In genomic region chr15:55196011-55196410, GRCh38 we compare ENCODE assay signal across 9 cellular contexts. TPM values are rescaled to one million over a fixed set of nuclear protein-coding genes. Genes with fewer than 3 reads are reported as not detected.
DNase-seq lines count a peak whose midpoint lies in the region; ATAC-seq and TF ChIP-seq lines count a peak whose summit lies in the region.
"Had no signal": no experiment of that assay in that cellular context is flagged by ENCODE, and none has a peak within 500 bp of the region (broad histone marks: within the 10 kb centered on the region; RNA-seq: fewer than 3 reads in every experiment).

No MANE protein-coding gene starts in this region.

- peaks cover 24% of the 10 kb centered on the region for H3K36me3 Mint-ChIP-seq in CD8-positive, alpha-beta T cell

- 1 to 2% (median 1%) methylated on average over 9 of the region's 9 CpGs for WGBS in ovary, 3 donors

- no peaks in the 10 kb centered on the region for H3K9me3 ChIP-seq in CD8-positive, alpha-beta T cell (ENCODE audit: low read length)
- H3K9me3 ChIP-seq in ovary, result no peaks in the 10 kb centered on the region

- no peak for TF ChIP-seq CTCF in CD8-positive, alpha-beta T cell (IDR thresholded peaks at IDR 0.05)
- TF ChIP-seq CTCF in ovary (IDR thresholded peaks at IDR 0.05), result no peak

- no peak for DNase-seq in CD8-positive, alpha-beta T cell
- DNase-seq in NOMO-1 (lab: John Stamatoyannopoulos, UW; ENCODE audit: unreplicated experiment in 2 of 2) (peak; percentile 6 to 49), epithelial cell of prostate (ENCODE audit: low read depth, low spot score) (no peak), ovary (no peak), DMS53 treated with DMSO at 0.1 percent for 48 hours (lab: John Stamatoyannopoulos, UW; ENCODE audit: unreplicated experiment) (no peak), NCI-H2081 treated with DMSO at 0.1 percent for 48 hours (lab: John Stamatoyannopoulos, UW) (no peak)
- DNase-seq in stimulated activated CD4-positive, alpha-beta T cell treated with anti-CD3 and anti-CD28 coated beads, Interleukin-1b, Interleukin-23, amount 100 ng/mL, for 48 hours, result no peak
- DNase-seq in activated naive CD4-positive, alpha-beta T cell treated with Interleukin-2 at 50 U/mL for 16 hours, result no peak

- no peak for TF ChIP-seq EP300 in ovary (IDR thresholded peaks at IDR 0.05)

- H3K4me1 ChIP-seq in CD8-positive, alpha-beta T cell (ENCODE audit: insufficient read depth, low read length), result peaks cover 37% of the 10 kb centered on the region
- H3K4me1 ChIP-seq in ovary (ENCODE audit: insufficient read depth), result peaks cover 5% of the 10 kb centered on the region

- H3K4me3 Mint-ChIP-seq in CD8-positive, alpha-beta T cell, result no peak overlapping the region
- H3K4me3 Mint-ChIP-seq: dendritic cell treated with granulocyte-macrophage colony-stimulating factor and Interleukin-4, amounts not matched to agents 40 ng/mL and 50 ng/mL, for 4 days had no signal

- no peak for TF ChIP-seq POLR2A in ovary (IDR thresholded peaks at IDR 0.05)

- POLR2A ChIA-PET in CD8-positive, alpha-beta T cell (lab: Charles Lee), result interaction anchor here (1.1 to 3.1 kb wide), 5 partner anchors 12 to 302 kb away, joined by 3 to 38 read pairs (median 5); partner anchors contain the start of genes PIGB and PIGBOS1

- peaks cover 26% of the 10 kb centered on the region for H3K4me1 Mint-ChIP-seq in CD8-positive, alpha-beta T cell (ENCODE audit: low read depth)

- H3K27me3 ChIP-seq in CD8-positive, alpha-beta T cell (ENCODE audit: insufficient read depth, low read length), result no peaks in the 10 kb centered on the region
- H3K27me3 ChIP-seq in ovary, result no peaks in the 10 kb centered on the region

- H3K27me3 Mint-ChIP-seq in CD8-positive, alpha-beta T cell (ENCODE audit: low read depth), result no peaks in the 10 kb centered on the region
- H3K27me3 Mint-ChIP-seq: dendritic cell treated with granulocyte-macrophage colony-stimulating factor and Interleukin-4, amounts not matched to agents 40 ng/mL and 50 ng/mL, for 4 days had no signal

- intact Hi-C loops in CD8-positive, alpha-beta T cell (cut with DNase I, micrococcal nuclease), result loop anchor here (1.0 to 10.0 kb wide), 3 partner anchors 21 to 1049 kb away; partner anchors contain the start of gene RFX7 (in 1 of the 2)
- intact Hi-C loops in ovary (cut with DNase I), result no loop called here

- no peak overlapping the region for H3K27ac Mint-ChIP-seq in CD8-positive, alpha-beta T cell
- H3K27ac Mint-ChIP-seq: dendritic cell treated with granulocyte-macrophage colony-stimulating factor and Interleukin-4, amounts not matched to agents 40 ng/mL and 50 ng/mL, for 4 days had no signal

- peak overlapping the region; percentile 94 for H3K27ac ChIP-seq in CD8-positive, alpha-beta T cell (ENCODE audit: low read depth, low read length)
- H3K27ac ChIP-seq in epithelial cell of prostate (peak overlapping the region; percentile 90), ovary (peak overlapping the region; percentile 74 to 84)

- H3K4me3 ChIP-seq in CD8-positive, alpha-beta T cell (ENCODE audit: low read depth, low read length), result peak overlapping the region; percentile 82
- peak overlapping the region; percentile 90 for H3K4me3 ChIP-seq in ovary

- H3K36me3 ChIP-seq in CD8-positive, alpha-beta T cell (ENCODE audit: insufficient read depth, low read length), result peaks cover 13% of the 10 kb centered on the region
- no peaks in the 10 kb centered on the region for H3K36me3 ChIP-seq in ovary

- CTCF ChIA-PET in CD8-positive, alpha-beta T cell (lab: Charles Lee), result interaction anchor here (1.2 kb wide), 1 partner anchor 12 kb away, joined by 4 read pairs; no protein-coding TSS in a partner anchor

- ATAC-seq in CD8-positive, alpha-beta T cell, result no peak

- peaks cover 2% of the 10 kb centered on the region for H3K9me3 Mint-ChIP-seq in CD8-positive, alpha-beta T cell

RNA-seq across cellular contexts. Expression of gene RSL24D1, which starts 0.7 kb away (rescaled TPM):
- 100 to 1,000 TPM; 181 to 186 TPM for total RNA-seq in CD8-positive, alpha-beta T cell
- total RNA-seq in ovary, result 100 to 1,000 TPM; 103 to 190 (median 117) TPM
- polyA plus RNA-seq in ovary, result 100 to 1,000 TPM in 1 of 2 donors, 10 to 100 TPM in 1; 86.7 to 135 TPM

Comparison
In these comparisons a context has a peak if more than half of its experiments do, and no peak if none do; other contexts are left out.
1. DNase-seq: peak in NOMO-1 (2 of 2); none in CD8-positive, alpha-beta T cell (0 of 7), epithelial cell of prostate (single experiment), ovary (0 of 5), DMS53 treated with DMSO at 0.1 percent for 48 hours (single experiment), stimulated activated CD4-positive, alpha-beta T cell treated with anti-CD3 and anti-CD28 coated beads, Interleukin-1b, Interleukin-23, amount 100 ng/mL, for 48 hours (single experiment), NCI-H2081 treated with DMSO at 0.1 percent for 48 hours (single experiment) and activated naive CD4-positive, alpha-beta T cell treated with Interleukin-2 at 50 U/mL for 16 hours (single experiment).
2. intact Hi-C loops: an anchor here in CD8-positive, alpha-beta T cell (1.0 to 10.0 kb wide); none called in ovary.
3. Peak in every context shown above with its lines, with median percentiles within 50 percentile points of each other: H3K27ac ChIP-seq.